29 cellular contexts compared by ENCODE assay signal in genomic region chr6:86629123-86629522, GRCh38.
"Had no signal": no experiment of that assay in that cellular context is flagged by ENCODE, and none has a peak within 500 bp of the region (broad histone marks: within the 10 kb centered on the region; RNA-seq: fewer than 3 reads in every experiment).

No MANE protein-coding gene starts in this region.

- H3K27me3 ChIP-seq: neural progenitor cell, ovary, right lobe of liver, sigmoid colon, suprapubic skin, testis, tibial artery, transverse colon, upper lobe of right lung, uterus had no signal

- H3K4me2 ChIP-seq: neural progenitor cell had no signal

- H3K4me1 Mint-ChIP-seq: natural killer cell; nephron; neural progenitor cell; stimulated activated memory B cell treated with anti-CD40 and anti-IgM and Interleukin-4, amounts not matched to agents 10 μg/mL and 1 μg/mL and 100 μg/mL, for 72 hours; stimulated activated naive CD8-positive, alpha-beta T cell treated with anti-CD3 and anti-CD28 coated beads, Interleukin-15, amount 100 ng/mL, for 72 hours had no signal

- H3K36me3 ChIP-seq: neural progenitor cell, ovary, right lobe of liver, sigmoid colon, suprapubic skin, tibial artery, transverse colon, upper lobe of right lung, uterus had no signal

- H3K27ac Mint-ChIP-seq: natural killer cell; nephron; neural progenitor cell; progenitor cell of endocrine pancreas; stimulated activated memory B cell treated with anti-CD40 and anti-IgM and Interleukin-4, amounts not matched to agents 10 μg/mL and 1 μg/mL and 100 μg/mL, for 72 hours; stimulated activated naive CD8-positive, alpha-beta T cell treated with anti-CD3 and anti-CD28 coated beads, Interleukin-15, amount 100 ng/mL, for 72 hours; type B pancreatic cell had no signal

- H2AFZ ChIP-seq: neural progenitor cell, parathyroid adenoma had no signal

- H3K4me1 ChIP-seq: parathyroid adenoma, psoas muscle, right lobe of liver, sigmoid colon, suprapubic skin, testis, tibial artery, transverse colon, upper lobe of right lung, uterus had no signal

- H3K27ac ChIP-seq: neural progenitor cell, ovary, parathyroid adenoma, psoas muscle, right lobe of liver, sigmoid colon, suprapubic skin, testis, tibial artery, transverse colon, upper lobe of right lung, uterus had no signal

- H3K9me3 Mint-ChIP-seq: nephron, neural progenitor cell, type B pancreatic cell had no signal

- H3K79me2 ChIP-seq: parathyroid adenoma had no signal

- DNase-seq: natural killer cell; occipital lobe; ovary; posterior cingulate gyrus; psoas muscle; right cardiac atrium; right lobe of liver; sigmoid colon; small intestine; stimulated activated CD4-positive, alpha-beta T cell treated with anti-CD3 and anti-CD28 coated beads, Interleukin-15, amount 100 ng/mL, for 24 hours; stimulated activated CD4-positive, alpha-beta T cell treated with anti-CD3 and anti-CD28 coated beads, Interleukin-4, amount 100 ng/mL, for 1 hour; stimulated activated CD4-positive, alpha-beta T cell treated with anti-CD3 and anti-CD28 coated beads, Interleukin-4, amount 100 ng/mL, for 4 hours; stimulated activated CD8-positive, alpha-beta memory T cell treated with anti-CD3 and anti-CD28 coated beads, Interleukin-4, amount 100 ng/mL, for 48 hours; stimulated activated naive CD4-positive, alpha-beta T cell; stimulated activated naive CD8-positive, alpha-beta T cell treated with anti-CD3 and anti-CD28 coated beads, Interleukin-15, amount 100 ng/mL, for 72 hours; stimulated activated naive CD8-positive, alpha-beta T cell treated with anti-CD3 and anti-CD28 coated beads, Interleukin-15, Interleukin-2, amounts not matched to agents 100 U/mL and 50 U/mL, for 24 hours; substantia nigra; testis; tibial artery; transverse colon; upper lobe of right lung; uterus had no signal

- H3K36me3 Mint-ChIP-seq: natural killer cell; neural progenitor cell; stimulated activated memory B cell treated with anti-CD40 and anti-IgM and Interleukin-4, amounts not matched to agents 10 μg/mL and 1 μg/mL and 100 μg/mL, for 72 hours; type B pancreatic cell had no signal

- H3K9ac ChIP-seq: neural progenitor cell, parathyroid adenoma had no signal

- ATAC-seq: natural killer cell; psoas muscle; right cardiac atrium; right lobe of liver; stimulated activated memory B cell treated with anti-CD40 and anti-IgM and Interleukin-4, amounts not matched to agents 10 μg/mL and 1 μg/mL and 100 μg/mL, for 72 hours; stimulated activated naive CD8-positive, alpha-beta T cell treated with anti-CD3 and anti-CD28 coated beads, Interleukin-15, amount 100 ng/mL, for 72 hours; stimulated activated naive CD8-positive, alpha-beta T cell treated with anti-CD3 and anti-CD28 coated beads, Interleukin-15, Interleukin-2, amounts not matched to agents 100 U/mL and 50 U/mL, for 24 hours; upper lobe of right lung had no signal

- H3K4me3 ChIP-seq: neural progenitor cell, ovary, psoas muscle, right lobe of liver, sigmoid colon, suprapubic skin, testis, tibial artery, transverse colon, upper lobe of right lung, uterus had no signal

- H3K4me3 Mint-ChIP-seq: natural killer cell; nephron; neural progenitor cell; stimulated activated memory B cell treated with anti-CD40 and anti-IgM and Interleukin-4, amounts not matched to agents 10 μg/mL and 1 μg/mL and 100 μg/mL, for 72 hours; stimulated activated naive CD8-positive, alpha-beta T cell treated with anti-CD3 and anti-CD28 coated beads, Interleukin-15, amount 100 ng/mL, for 72 hours; type B pancreatic cell had no signal

- H3K9me3 ChIP-seq: ovary, right lobe of liver, testis, tibial artery, upper lobe of right lung, uterus had no signal

- H3K27me3 Mint-ChIP-seq: progenitor cell of endocrine pancreas; stimulated activated memory B cell treated with anti-CD40 and anti-IgM and Interleukin-4, amounts not matched to agents 10 μg/mL and 1 μg/mL and 100 μg/mL, for 72 hours; stimulated activated naive CD8-positive, alpha-beta T cell treated with anti-CD3 and anti-CD28 coated beads, Interleukin-15, amount 100 ng/mL, for 72 hours; type B pancreatic cell had no signal
